Comparison of ENCODE assay signal across 17 cellular contexts in genomic region chr18:42533010-42533409, GRCh38.
DNase-seq lines count a peak whose midpoint lies in the region; ATAC-seq and TF ChIP-seq lines count a peak whose summit lies in the region.
"Had no signal": no experiment of that assay in that cellular context is flagged by ENCODE, and none has a peak within 500 bp of the region (broad histone marks: within the 10 kb centered on the region; RNA-seq: fewer than 3 reads in every experiment).

No MANE protein-coding gene starts in this region.

- DNase-seq in COR-L47 (lab: John Stamatoyannopoulos, UW) = peak; percentile 38
- DNase-seq in NCI-H2227 (lab: John Stamatoyannopoulos, UW; ENCODE audit: unreplicated experiment) = peak; percentile 85
- no peak for DNase-seq in mesendoderm
- DNase-seq in retina = peak; percentile 58
- DNase-seq in testis = no peak
- DNase-seq in activated gamma-delta T cell (lab: John Stamatoyannopoulos, UW) = no peak
- no peak for DNase-seq in heart right ventricle
- DNase-seq: C1 segment of cervical spinal cord, DMS153, EL, NCI-H1694, NCI-H2107, NCI-H446 had no signal

- H3K36me3 ChIP-seq in mesendoderm (ENCODE audit: control insufficient read depth, insufficient read depth, low read length) (no peaks in the 10 kb centered on the region), testis (ENCODE audit: low read depth, missing control alignments) (no peaks in the 10 kb centered on the region), heart right ventricle (no peaks in the 10 kb centered on the region)

- H3K4me2 ChIP-seq in mesendoderm (ENCODE audit: low read length) = no peak overlapping the region
- H3K4me2 ChIP-seq: A549 had no signal

- intact Hi-C loops in testis (cut with DNase I; ENCODE audit: low total_unique reads) (no loop called here), heart right ventricle (cut with DNase I) (no loop called here)

- no peak overlapping the region for H3K9ac ChIP-seq in mesendoderm (ENCODE audit: low read length)

- H3K4me1 ChIP-seq in mesendoderm (ENCODE audit: control insufficient read depth, low read depth, low read length) (no peaks in the 10 kb centered on the region), testis (no peaks in the 10 kb centered on the region), heart right ventricle (peaks cover 0 to 9% (median 0%) of the 10 kb centered on the region in 9 donors)
- H3K4me1 ChIP-seq: A549 had no signal

- no CpG with 5 or more reads among the region's 3 CpGs for WGBS in mesendoderm (ENCODE audit: extremely low coverage, insufficient coverage, low lambda C conversion rate)
- 25 to 27% methylated on average over 3 of the region's 3 CpGs for WGBS in testis, 2 donors
- WGBS in heart right ventricle, 2 donors = 38 to 44% methylated on average over 3 of the region's 3 CpGs

- no peak overlapping the region for H3K4me3 ChIP-seq in mesendoderm (ENCODE audit: low read length)
- no peak overlapping the region for H3K4me3 ChIP-seq in testis
- H3K4me3 ChIP-seq in heart right ventricle = no peak overlapping the region
- H3K4me3 ChIP-seq: A549 had no signal

- H3K27me3 ChIP-seq in mesendoderm (ENCODE audit: insufficient read depth, low read length, poor library complexity) = no peaks in the 10 kb centered on the region
- H3K27me3 ChIP-seq in testis = no peaks in the 10 kb centered on the region
- no peaks in the 10 kb centered on the region for H3K27me3 ChIP-seq in heart right ventricle

- no peak overlapping the region for H3K18ac ChIP-seq in mesendoderm (ENCODE audit: low read length)

- H2BK15ac ChIP-seq in mesendoderm (replicated peaks; ENCODE audit: low read depth) = peak overlapping the region; percentile 92

- no peak overlapping the region for H4K8ac ChIP-seq in mesendoderm (ENCODE audit: low read depth, low read length)

- H2BK5ac ChIP-seq in mesendoderm (ENCODE audit: low read length) = no peak overlapping the region

- H2BK120ac ChIP-seq in mesendoderm (ENCODE audit: low read depth, low read length) = no peak overlapping the region

- H4K5ac ChIP-seq in mesendoderm (ENCODE audit: low read length) = no peak overlapping the region

- H3K56ac ChIP-seq in mesendoderm (ENCODE audit: low read length) = no peak overlapping the region

- H3K27ac ChIP-seq in mesendoderm (ENCODE audit: low read depth, low read length) = no peak overlapping the region
- H3K27ac ChIP-seq in testis = no peak overlapping the region
- H3K27ac ChIP-seq in heart right ventricle = no peak overlapping the region
- H3K27ac ChIP-seq: A549, HL-60 had no signal

- TF ChIP-seq CTCF in testis (IDR thresholded peaks at IDR 0.05) = no peak
- no peak for TF ChIP-seq CTCF in heart right ventricle (IDR thresholded peaks at IDR 0.05)

- no peak overlapping the region for H3K23ac ChIP-seq in mesendoderm (ENCODE audit: low read length)

- no peak overlapping the region for H2AK5ac ChIP-seq in mesendoderm (ENCODE audit: low read length)

- H3K9me3 ChIP-seq in testis (no peaks in the 10 kb centered on the region), heart right ventricle (no peaks in the 10 kb centered on the region)
- H3K9me3 ChIP-seq: A549 had no signal

- no peaks in the 10 kb centered on the region for H3K79me2 ChIP-seq in mesendoderm (ENCODE audit: control insufficient read depth, insufficient read depth, low read length)

- H3K4ac ChIP-seq in mesendoderm (ENCODE audit: low read depth, low read length) = no peak overlapping the region

- ATAC-seq in GM19452 (IDR thresholded peaks at IDR 0.05; ENCODE audit: unreplicated experiment) (no peak), heart right ventricle (no peak)
- ATAC-seq: A549, Panc1 had no signal

- TF ChIP-seq POLR2A in testis (IDR thresholded peaks at IDR 0.05) = no peak

- no peaks in the 10 kb centered on the region for H3K79me1 ChIP-seq in mesendoderm (ENCODE audit: low read length)

Comparison
In these comparisons a context has a peak if more than half of its experiments do, and no peak if none do; other contexts are left out.
1. DNase-seq: peak in COR-L47 (single experiment), NCI-H2227 (single experiment) and retina (single experiment); none in mesendoderm (single experiment), testis (single experiment), activated gamma-delta T cell (single experiment) and heart right ventricle (0 of 2).